ENCODE assay signal across 1 cellular context in the genomic region with DNA sequence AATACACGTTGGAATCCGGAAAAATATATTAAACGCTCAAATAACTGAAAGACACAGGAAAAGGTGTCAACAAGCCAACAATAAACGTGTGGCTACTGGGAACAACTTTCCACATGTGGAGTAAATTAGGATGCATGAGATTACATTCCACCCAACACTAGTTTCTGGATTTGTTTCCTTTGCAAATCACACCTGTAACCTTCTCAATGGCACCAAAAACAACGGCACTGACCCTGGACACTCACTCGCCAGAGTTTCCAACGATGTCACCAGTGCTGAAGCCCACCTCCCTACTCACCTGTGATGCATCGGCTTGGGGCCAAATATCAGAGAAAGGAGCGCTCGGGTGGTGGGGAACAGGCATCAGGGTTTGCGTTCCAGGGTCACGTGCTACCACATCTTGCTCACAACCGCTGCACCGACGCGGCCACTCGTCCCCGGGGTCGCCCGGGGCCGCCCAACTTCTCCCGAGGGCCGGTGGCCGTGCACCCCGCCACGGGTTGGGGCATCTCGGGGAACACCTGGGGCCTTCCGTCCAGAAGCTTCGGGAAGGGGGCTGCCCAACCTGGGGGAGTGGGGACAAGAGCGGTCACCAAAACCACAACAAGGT.
TF ChIP-seq lines count a peak whose summit lies in the region.

No MANE protein-coding gene starts in this region.

TF ChIP-seq in HepG2, 621 proteins besides CTCF, POLR2A, EP300 and RAD21 (continues in another document):
- TF ChIP-seq SOX6 (IDR thresholded peaks at IDR 0.05): no peak
- TF ChIP-seq SOX6 (CRISPR knock-in tag; IDR thresholded peaks at IDR 0.05): peak; percentile 41; the same call in 1 of the 2 replicates
- TF ChIP-seq ZNF543 (CRISPR knock-in tag; IDR thresholded peaks at IDR 0.05): no peak
- no peak for TF ChIP-seq ZNF275 (CRISPR knock-in tag; IDR thresholded peaks at IDR 0.05; ENCODE audit: borderline replicate concordance)
- no peak for TF ChIP-seq KLF6 (CRISPR knock-in tag; IDR thresholded peaks at IDR 0.05)
- no peak for TF ChIP-seq U2AF2 (IDR thresholded peaks at IDR 0.05; ENCODE audit: low read depth, low read length)
- peak; percentile 45; the same call in 1 of the 2 replicates for TF ChIP-seq ZNF564 (CRISPR knock-in tag; IDR thresholded peaks at IDR 0.05)
- no peak for TF ChIP-seq ZNF747 (CRISPR knock-in tag; IDR thresholded peaks at IDR 0.05; ENCODE audit: borderline replicate concordance)
- peak; percentile 67 for TF ChIP-seq ZNF687 (CRISPR knock-in tag; IDR thresholded peaks at IDR 0.05)
- TF ChIP-seq IKZF4 (CRISPR knock-in tag; IDR thresholded peaks at IDR 0.05; ENCODE audit: borderline replicate concordance, low read depth, not compliant biosample characterization): peak; percentile 13
- no peak for TF ChIP-seq ZNF12 (CRISPR knock-in tag; IDR thresholded peaks at IDR 0.05)
- TF ChIP-seq JUND (CRISPR knock-in tag; IDR thresholded peaks at IDR 0.05): 0 out of 2 replicates have a peak, but pooled peaks have one; percentile 39
- no peak for TF ChIP-seq SRSF1 (optimal IDR thresholded peaks at IDR 0.05; ENCODE audit: low read depth, low read length)
- peak; percentile 26; the same call in 1 of the 2 replicates for TF ChIP-seq RAD51 (IDR thresholded peaks at IDR 0.05; ENCODE audit: borderline replicate concordance)
- TF ChIP-seq, protein P1, sequence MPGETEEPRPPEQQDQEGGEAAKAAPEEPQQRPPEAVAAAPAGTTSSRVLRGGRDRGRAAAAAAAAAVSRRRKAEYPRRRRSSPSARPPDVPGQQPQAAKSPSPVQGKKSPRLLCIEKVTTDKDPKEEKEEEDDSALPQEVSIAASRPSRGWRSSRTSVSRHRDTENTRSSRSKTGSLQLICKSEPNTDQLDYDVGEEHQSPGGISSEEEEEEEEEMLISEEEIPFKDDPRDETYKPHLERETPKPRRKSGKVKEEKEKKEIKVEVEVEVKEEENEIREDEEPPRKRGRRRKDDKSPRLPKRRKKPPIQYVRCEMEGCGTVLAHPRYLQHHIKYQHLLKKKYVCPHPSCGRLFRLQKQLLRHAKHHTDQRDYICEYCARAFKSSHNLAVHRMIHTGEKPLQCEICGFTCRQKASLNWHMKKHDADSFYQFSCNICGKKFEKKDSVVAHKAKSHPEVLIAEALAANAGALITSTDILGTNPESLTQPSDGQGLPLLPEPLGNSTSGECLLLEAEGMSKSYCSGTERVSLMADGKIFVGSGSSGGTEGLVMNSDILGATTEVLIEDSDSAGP (CRISPR knock-in tag; IDR thresholded peaks at IDR 0.05; ENCODE audit: borderline replicate concordance): peak; percentile 27; the same call in 1 of the 2 replicates
- TF ChIP-seq GFI1 (CRISPR knock-in tag; IDR thresholded peaks at IDR 0.05; ENCODE audit: borderline replicate concordance): 0 out of 2 replicates have a peak, but pooled peaks have one; percentile 35
- peak; percentile 6 for TF ChIP-seq TAF15 (IDR thresholded peaks at IDR 0.05; ENCODE audit: low read depth, low read length, poor library complexity, severe bottlenecking)
- 0 out of 2 replicates have a peak, but pooled peaks have one; percentile 2 for TF ChIP-seq RBFOX2 (IDR thresholded peaks at IDR 0.05; ENCODE audit: low read depth, low read length)
- TF ChIP-seq ZKSCAN5 (CRISPR knock-in tag; IDR thresholded peaks at IDR 0.05): no peak
- TF ChIP-seq, protein P2, sequence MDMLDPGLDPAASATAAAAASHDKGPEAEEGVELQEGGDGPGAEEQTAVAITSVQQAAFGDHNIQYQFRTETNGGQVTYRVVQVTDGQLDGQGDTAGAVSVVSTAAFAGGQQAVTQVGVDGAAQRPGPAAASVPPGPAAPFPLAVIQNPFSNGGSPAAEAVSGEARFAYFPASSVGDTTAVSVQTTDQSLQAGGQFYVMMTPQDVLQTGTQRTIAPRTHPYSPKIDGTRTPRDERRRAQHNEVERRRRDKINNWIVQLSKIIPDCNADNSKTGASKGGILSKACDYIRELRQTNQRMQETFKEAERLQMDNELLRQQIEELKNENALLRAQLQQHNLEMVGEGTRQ (IDR thresholded peaks at IDR 0.05; ENCODE audit: low read depth, low read length): no peak
- TF ChIP-seq, protein P2 (CRISPR knock-in tag; IDR thresholded peaks at IDR 0.05; ENCODE audit: borderline replicate concordance): peak; percentile 48; the same call in 1 of the 2 replicates
- TF ChIP-seq ZNF878 (CRISPR knock-in tag; IDR thresholded peaks at IDR 0.05): 0 out of 2 replicates have a peak, but pooled peaks have one; percentile 43
- peak; percentile 7 for TF ChIP-seq ZEB1 (IDR thresholded peaks at IDR 0.05; ENCODE audit: insufficient replicate concordance, low read depth)
- TF ChIP-seq HIVEP1 (CRISPR knock-in tag; IDR thresholded peaks at IDR 0.05): peak; percentile 56; the same call in 1 of the 2 replicates
- TF ChIP-seq AGO2 (optimal IDR thresholded peaks at IDR 0.05; ENCODE audit: low read depth, low read length): peak; percentile 60
- TF ChIP-seq PHF8 (CRISPR knock-in tag; IDR thresholded peaks at IDR 0.05): peak; percentile 18; the same call in 1 of the 2 replicates
- TF ChIP-seq MAX (IDR thresholded peaks at IDR 0.05): peak; percentile 28; the same call in 1 of the 2 replicates
- no peak for TF ChIP-seq RFX1 (IDR thresholded peaks at IDR 0.05)
- 0 out of 2 replicates have a peak, but pooled peaks have one; percentile 10 for TF ChIP-seq MYC (CRISPR knock-in tag; IDR thresholded peaks at IDR 0.05; ENCODE audit: borderline replicate concordance)
- TF ChIP-seq ZNF598 (CRISPR knock-in tag; IDR thresholded peaks at IDR 0.05; ENCODE audit: borderline replicate concordance): no peak
- peak; percentile 13; the same call in 1 of the 2 replicates for TF ChIP-seq KDM5A (IDR thresholded peaks at IDR 0.05; ENCODE audit: borderline replicate concordance, low read length)
- 0 out of 2 replicates have a peak, but pooled peaks have one; percentile 40 for TF ChIP-seq GTF2F1 (IDR thresholded peaks at IDR 0.05; ENCODE audit: low read length)
- TF ChIP-seq ZNF703 (CRISPR knock-in tag; IDR thresholded peaks at IDR 0.05; ENCODE audit: borderline replicate concordance): 0 out of 2 replicates have a peak, but pooled peaks have one; percentile 55
- TF ChIP-seq TGIF2 (CRISPR knock-in tag; IDR thresholded peaks at IDR 0.05): no peak
- TF ChIP-seq, protein P3, sequence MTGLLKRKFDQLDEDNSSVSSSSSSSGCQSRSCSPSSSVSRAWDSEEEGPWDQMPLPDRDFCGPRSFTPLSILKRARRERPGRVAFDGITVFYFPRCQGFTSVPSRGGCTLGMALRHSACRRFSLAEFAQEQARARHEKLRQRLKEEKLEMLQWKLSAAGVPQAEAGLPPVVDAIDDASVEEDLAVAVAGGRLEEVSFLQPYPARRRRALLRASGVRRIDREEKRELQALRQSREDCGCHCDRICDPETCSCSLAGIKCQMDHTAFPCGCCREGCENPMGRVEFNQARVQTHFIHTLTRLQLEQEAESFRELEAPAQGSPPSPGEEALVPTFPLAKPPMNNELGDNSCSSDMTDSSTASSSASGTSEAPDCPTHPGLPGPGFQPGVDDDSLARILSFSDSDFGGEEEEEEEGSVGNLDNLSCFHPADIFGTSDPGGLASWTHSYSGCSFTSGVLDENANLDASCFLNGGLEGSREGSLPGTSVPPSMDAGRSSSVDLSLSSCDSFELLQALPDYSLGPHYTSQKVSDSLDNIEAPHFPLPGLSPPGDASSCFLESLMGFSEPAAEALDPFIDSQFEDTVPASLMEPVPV (CRISPR knock-in tag; IDR thresholded peaks at IDR 0.05): no peak
- TF ChIP-seq, protein P4, sequence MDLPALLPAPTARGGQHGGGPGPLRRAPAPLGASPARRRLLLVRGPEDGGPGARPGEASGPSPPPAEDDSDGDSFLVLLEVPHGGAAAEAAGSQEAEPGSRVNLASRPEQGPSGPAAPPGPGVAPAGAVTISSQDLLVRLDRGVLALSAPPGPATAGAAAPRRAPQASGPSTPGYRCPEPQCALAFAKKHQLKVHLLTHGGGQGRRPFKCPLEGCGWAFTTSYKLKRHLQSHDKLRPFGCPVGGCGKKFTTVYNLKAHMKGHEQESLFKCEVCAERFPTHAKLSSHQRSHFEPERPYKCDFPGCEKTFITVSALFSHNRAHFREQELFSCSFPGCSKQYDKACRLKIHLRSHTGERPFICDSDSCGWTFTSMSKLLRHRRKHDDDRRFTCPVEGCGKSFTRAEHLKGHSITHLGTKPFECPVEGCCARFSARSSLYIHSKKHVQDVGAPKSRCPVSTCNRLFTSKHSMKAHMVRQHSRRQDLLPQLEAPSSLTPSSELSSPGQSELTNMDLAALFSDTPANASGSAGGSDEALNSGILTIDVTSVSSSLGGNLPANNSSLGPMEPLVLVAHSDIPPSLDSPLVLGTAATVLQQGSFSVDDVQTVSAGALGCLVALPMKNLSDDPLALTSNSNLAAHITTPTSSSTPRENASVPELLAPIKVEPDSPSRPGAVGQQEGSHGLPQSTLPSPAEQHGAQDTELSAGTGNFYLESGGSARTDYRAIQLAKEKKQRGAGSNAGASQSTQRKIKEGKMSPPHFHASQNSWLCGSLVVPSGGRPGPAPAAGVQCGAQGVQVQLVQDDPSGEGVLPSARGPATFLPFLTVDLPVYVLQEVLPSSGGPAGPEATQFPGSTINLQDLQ (CRISPR knock-in tag; IDR thresholded peaks at IDR 0.05): no peak
- TF ChIP-seq ZNF563 (CRISPR knock-in tag; IDR thresholded peaks at IDR 0.05): no peak
- TF ChIP-seq SNAPC5 (CRISPR knock-in tag; IDR thresholded peaks at IDR 0.05; ENCODE audit: borderline replicate concordance): no peak
- TF ChIP-seq RXRB (CRISPR knock-in tag; IDR thresholded peaks at IDR 0.05; ENCODE audit: borderline replicate concordance): no peak
- peak; percentile 77 for TF ChIP-seq BHLHE40 (IDR thresholded peaks at IDR 0.05; ENCODE audit: low read length)
- TF ChIP-seq GATAD2A (CRISPR knock-in tag; IDR thresholded peaks at IDR 0.05): no peak
- peak; percentile 16; the same call in 1 of the 2 replicates for TF ChIP-seq TARDBP (CRISPR knock-in tag; IDR thresholded peaks at IDR 0.05)
